ENCODE assay signal across 1 cellular context in the genomic region with DNA sequence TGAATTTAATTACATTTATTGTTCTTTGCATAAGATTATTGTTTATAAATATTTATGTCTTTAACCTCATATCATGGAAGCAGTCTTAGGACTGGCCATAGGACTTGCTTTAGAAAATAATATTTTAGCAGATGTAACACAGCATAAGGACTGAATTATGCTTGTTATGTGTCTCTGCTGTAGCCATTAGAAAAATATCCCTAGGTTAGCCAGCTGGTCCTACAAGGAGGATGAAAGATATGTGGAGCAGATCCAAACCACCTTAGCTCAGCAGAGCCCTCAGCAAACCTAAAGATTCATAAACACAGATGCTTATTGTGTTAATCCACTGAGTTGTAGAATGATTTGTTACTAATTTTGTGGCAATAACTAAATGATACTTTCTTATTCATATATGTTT.
TF ChIP-seq lines count a peak whose summit lies in the region.

No MANE protein-coding gene starts in this region.

TF ChIP-seq in H1, 55 proteins besides CTCF, POLR2A, EP300 and RAD21 (continued from another document):
- TF ChIP-seq, protein P1, sequence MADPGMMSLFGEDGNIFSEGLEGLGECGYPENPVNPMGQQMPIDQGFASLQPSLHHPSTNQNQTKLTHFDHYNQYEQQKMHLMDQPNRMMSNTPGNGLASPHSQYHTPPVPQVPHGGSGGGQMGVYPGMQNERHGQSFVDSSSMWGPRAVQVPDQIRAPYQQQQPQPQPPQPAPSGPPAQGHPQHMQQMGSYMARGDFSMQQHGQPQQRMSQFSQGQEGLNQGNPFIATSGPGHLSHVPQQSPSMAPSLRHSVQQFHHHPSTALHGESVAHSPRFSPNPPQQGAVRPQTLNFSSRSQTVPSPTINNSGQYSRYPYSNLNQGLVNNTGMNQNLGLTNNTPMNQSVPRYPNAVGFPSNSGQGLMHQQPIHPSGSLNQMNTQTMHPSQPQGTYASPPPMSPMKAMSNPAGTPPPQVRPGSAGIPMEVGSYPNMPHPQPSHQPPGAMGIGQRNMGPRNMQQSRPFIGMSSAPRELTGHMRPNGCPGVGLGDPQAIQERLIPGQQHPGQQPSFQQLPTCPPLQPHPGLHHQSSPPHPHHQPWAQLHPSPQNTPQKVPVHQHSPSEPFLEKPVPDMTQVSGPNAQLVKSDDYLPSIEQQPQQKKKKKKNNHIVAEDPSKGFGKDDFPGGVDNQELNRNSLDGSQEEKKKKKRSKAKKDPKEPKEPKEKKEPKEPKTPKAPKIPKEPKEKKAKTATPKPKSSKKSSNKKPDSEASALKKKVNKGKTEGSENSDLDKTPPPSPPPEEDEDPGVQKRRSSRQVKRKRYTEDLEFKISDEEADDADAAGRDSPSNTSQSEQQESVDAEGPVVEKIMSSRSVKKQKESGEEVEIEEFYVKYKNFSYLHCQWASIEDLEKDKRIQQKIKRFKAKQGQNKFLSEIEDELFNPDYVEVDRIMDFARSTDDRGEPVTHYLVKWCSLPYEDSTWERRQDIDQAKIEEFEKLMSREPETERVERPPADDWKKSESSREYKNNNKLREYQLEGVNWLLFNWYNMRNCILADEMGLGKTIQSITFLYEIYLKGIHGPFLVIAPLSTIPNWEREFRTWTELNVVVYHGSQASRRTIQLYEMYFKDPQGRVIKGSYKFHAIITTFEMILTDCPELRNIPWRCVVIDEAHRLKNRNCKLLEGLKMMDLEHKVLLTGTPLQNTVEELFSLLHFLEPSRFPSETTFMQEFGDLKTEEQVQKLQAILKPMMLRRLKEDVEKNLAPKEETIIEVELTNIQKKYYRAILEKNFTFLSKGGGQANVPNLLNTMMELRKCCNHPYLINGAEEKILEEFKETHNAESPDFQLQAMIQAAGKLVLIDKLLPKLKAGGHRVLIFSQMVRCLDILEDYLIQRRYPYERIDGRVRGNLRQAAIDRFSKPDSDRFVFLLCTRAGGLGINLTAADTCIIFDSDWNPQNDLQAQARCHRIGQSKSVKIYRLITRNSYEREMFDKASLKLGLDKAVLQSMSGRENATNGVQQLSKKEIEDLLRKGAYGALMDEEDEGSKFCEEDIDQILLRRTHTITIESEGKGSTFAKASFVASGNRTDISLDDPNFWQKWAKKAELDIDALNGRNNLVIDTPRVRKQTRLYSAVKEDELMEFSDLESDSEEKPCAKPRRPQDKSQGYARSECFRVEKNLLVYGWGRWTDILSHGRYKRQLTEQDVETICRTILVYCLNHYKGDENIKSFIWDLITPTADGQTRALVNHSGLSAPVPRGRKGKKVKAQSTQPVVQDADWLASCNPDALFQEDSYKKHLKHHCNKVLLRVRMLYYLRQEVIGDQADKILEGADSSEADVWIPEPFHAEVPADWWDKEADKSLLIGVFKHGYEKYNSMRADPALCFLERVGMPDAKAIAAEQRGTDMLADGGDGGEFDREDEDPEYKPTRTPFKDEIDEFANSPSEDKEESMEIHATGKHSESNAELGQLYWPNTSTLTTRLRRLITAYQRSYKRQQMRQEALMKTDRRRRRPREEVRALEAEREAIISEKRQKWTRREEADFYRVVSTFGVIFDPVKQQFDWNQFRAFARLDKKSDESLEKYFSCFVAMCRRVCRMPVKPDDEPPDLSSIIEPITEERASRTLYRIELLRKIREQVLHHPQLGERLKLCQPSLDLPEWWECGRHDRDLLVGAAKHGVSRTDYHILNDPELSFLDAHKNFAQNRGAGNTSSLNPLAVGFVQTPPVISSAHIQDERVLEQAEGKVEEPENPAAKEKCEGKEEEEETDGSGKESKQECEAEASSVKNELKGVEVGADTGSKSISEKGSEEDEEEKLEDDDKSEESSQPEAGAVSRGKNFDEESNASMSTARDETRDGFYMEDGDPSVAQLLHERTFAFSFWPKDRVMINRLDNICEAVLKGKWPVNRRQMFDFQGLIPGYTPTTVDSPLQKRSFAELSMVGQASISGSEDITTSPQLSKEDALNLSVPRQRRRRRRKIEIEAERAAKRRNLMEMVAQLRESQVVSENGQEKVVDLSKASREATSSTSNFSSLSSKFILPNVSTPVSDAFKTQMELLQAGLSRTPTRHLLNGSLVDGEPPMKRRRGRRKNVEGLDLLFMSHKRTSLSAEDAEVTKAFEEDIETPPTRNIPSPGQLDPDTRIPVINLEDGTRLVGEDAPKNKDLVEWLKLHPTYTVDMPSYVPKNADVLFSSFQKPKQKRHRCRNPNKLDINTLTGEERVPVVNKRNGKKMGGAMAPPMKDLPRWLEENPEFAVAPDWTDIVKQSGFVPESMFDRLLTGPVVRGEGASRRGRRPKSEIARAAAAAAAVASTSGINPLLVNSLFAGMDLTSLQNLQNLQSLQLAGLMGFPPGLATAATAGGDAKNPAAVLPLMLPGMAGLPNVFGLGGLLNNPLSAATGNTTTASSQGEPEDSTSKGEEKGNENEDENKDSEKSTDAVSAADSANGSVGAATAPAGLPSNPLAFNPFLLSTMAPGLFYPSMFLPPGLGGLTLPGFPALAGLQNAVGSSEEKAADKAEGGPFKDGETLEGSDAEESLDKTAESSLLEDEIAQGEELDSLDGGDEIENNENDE (IDR thresholded peaks at IDR 0.05; ENCODE audit: insufficient replicate concordance, low read length), result peak; percentile 6
- TF ChIP-seq POLR2AphosphoS5 (IDR thresholded peaks at IDR 0.05; ENCODE audit: low read depth, low read length), result no peak
- TF ChIP-seq, protein P2, sequence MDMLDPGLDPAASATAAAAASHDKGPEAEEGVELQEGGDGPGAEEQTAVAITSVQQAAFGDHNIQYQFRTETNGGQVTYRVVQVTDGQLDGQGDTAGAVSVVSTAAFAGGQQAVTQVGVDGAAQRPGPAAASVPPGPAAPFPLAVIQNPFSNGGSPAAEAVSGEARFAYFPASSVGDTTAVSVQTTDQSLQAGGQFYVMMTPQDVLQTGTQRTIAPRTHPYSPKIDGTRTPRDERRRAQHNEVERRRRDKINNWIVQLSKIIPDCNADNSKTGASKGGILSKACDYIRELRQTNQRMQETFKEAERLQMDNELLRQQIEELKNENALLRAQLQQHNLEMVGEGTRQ (IDR thresholded peaks at IDR 0.05; ENCODE audit: low read length), result no peak
- no peak for TF ChIP-seq TAF7 (optimal IDR thresholded peaks at IDR 0.05; ENCODE audit: borderline replicate concordance, low read depth, low read length)
